7 cellular contexts compared by ENCODE assay signal in genomic region chr4:10093801-10094552, GRCh38. TPM values are rescaled to one million over a fixed set of nuclear protein-coding genes. Genes with fewer than 3 reads are reported as not detected.
DNase-seq lines count a peak whose midpoint lies in the region; FAIRE-seq and TF ChIP-seq lines count a peak whose summit lies in the region.

No MANE protein-coding gene starts in this region.

- H2AFZ ChIP-seq in keratinocyte (ENCODE audit: control insufficient read depth, low read length): no peak overlapping the region

- H3K27ac ChIP-seq in ascending aorta: peak overlapping the region; percentile 80 to 93
- H3K27ac ChIP-seq in keratinocyte (ENCODE audit: control insufficient read depth, insufficient read depth, low read length): peak overlapping the region; percentile 4
- H3K27ac ChIP-seq in temporal lobe (ENCODE audit: low read depth, low read length): peak overlapping the region; percentile 29

- H3K9me1 ChIP-seq in keratinocyte (ENCODE audit: control insufficient read depth, extremely low read depth, insufficient read depth, low read length): peaks cover 16% of the 10 kb centered on the region

- H3K27me3 ChIP-seq in ascending aorta (no peaks in the 10 kb centered on the region), keratinocyte (ENCODE audit: control insufficient read depth, extremely low read depth, insufficient read depth, low read length) (no peaks in the 10 kb centered on the region)

- TF ChIP-seq CTCF in ascending aorta (IDR thresholded peaks at IDR 0.05) (no peak), keratinocyte (optimal IDR thresholded peaks at IDR 0.05 in 1 of 3, IDR thresholded peaks at IDR 0.05 in 1 of 3, conservative IDR thresholded peaks at IDR 0.05 in 1 of 3; ENCODE audit: extremely low read depth in 1 of 3, insufficient read depth in 2 of 3, low read length in 3 of 3) (no peak)

- H3K9me3 ChIP-seq in ascending aorta (no peaks in the 10 kb centered on the region), keratinocyte (ENCODE audit: control insufficient read depth, low read depth, low read length) (no peaks in the 10 kb centered on the region)

- H3K36me3 ChIP-seq in ascending aorta (peaks cover 80 to 89% of the 10 kb centered on the region in 2 donors), keratinocyte (ENCODE audit: control insufficient read depth in 2 of 2, extremely low read depth in 1 of 2, insufficient read depth in 2 of 2, low read length in 2 of 2) (peaks cover 61 to 74% of the 10 kb centered on the region in 2 experiments)

- intact Hi-C loops in ascending aorta (cut with DNase I): loop anchor here (1.0 kb wide), 1 partner anchor 22 kb away; the partner anchor contains the start of gene WDR1

- H3K4me1 ChIP-seq in ascending aorta: peaks cover 62 to 75% of the 10 kb centered on the region in 2 donors
- peaks cover 73% of the 10 kb centered on the region for H3K4me1 ChIP-seq in keratinocyte (ENCODE audit: control insufficient read depth, extremely low read depth, insufficient read depth, low read length)

- in situ Hi-C loops in G401 (cut with HindIII; ENCODE audit: low sequenced_read_pairs): no loop called here

- no peak overlapping the region for H3K9ac ChIP-seq in keratinocyte (ENCODE audit: control insufficient read depth, extremely low read depth, insufficient read depth, low read length)

- H4K20me1 ChIP-seq in keratinocyte (ENCODE audit: control insufficient read depth, extremely low read depth, insufficient read depth, low read length): peaks cover 41% of the 10 kb centered on the region

- no peak for FAIRE-seq in keratinocyte (lab: Jason Lieb, UNC)

- no peak overlapping the region for H3K4me2 ChIP-seq in keratinocyte (ENCODE audit: control insufficient read depth, extremely low read depth, insufficient read depth, low read depth, low read length)

- peaks cover 75% of the 10 kb centered on the region for H3K79me2 ChIP-seq in keratinocyte (ENCODE audit: control insufficient read depth, insufficient read depth, low read length)

- dilution Hi-C loops in keratinocyte (cut with MboI; ENCODE audit: extremely low pct_ligation_motif_present, low sequenced_read_pairs): no loop called here

- no peak overlapping the region for H3K4me3 ChIP-seq in ascending aorta
- no peak overlapping the region for H3K4me3 ChIP-seq in keratinocyte (ENCODE audit: control insufficient read depth in 2 of 3, extremely low read depth in 1 of 3, insufficient read depth in 2 of 3, low read depth in 1 of 3, low read length in 3 of 3)

- DNase-seq in KG1 (lab: John Stamatoyannopoulos, UW): peak; percentile 77
- DNase-seq in ascending aorta (ENCODE audit: low spot score in 2 of 2): peak in 1 of 2 donors; percentile 90
- DNase-seq in keratinocyte (ENCODE audit: low read depth, low spot score): no peak
- DNase-seq in G401 (ENCODE audit: low spot score): no peak
- DNase-seq in RPMI8226: no peak
- DNase-seq in HUDEP-2 (lab: John Stamatoyannopoulos, UW; ENCODE audit: unreplicated experiment in 76 of 76): no peak

RNA-seq across cellular contexts. Expression of gene WDR1, which starts 22.6 kb away (rescaled TPM):
- total RNA-seq in ascending aorta: 216 TPM
- 388 to 423 TPM (median 388 TPM) in 3 replicates for polyA plus RNA-seq in keratinocyte
- polyA plus RNA-seq in keratinocyte (2011; ENCODE audit: low read depth): 337 TPM
- polyA plus RNA-seq in keratinocyte (2011; cell fraction: cytosol; rRNA removed): 391 and 468 TPM in 2 replicates
- 312 and 336 TPM in 2 replicates for polyA plus RNA-seq in keratinocyte (2011; cell fraction: nucleus; rRNA removed)
- polyA plus RNA-seq in keratinocyte (2012; ENCODE audit: low replicate concordance): 204 and 352 TPM in 2 replicates
- 342 to 533 TPM (median 448 TPM) in 3 replicates for polyA minus RNA-seq in keratinocyte
- polyA minus RNA-seq in keratinocyte (2011; cell fraction: cytosol; rRNA and poly(A)+ RNA removed): 411 TPM
- 185 and 236 TPM in 2 replicates for polyA minus RNA-seq in keratinocyte (2011; cell fraction: nucleus; rRNA and poly(A)+ RNA removed)
- total RNA-seq in temporal lobe: 59.7 TPM
- total RNA-seq in G401 (2014; rRNA removed; shearing (Covaris generic)): 300 and 383 TPM in 2 replicates

Comparison
In these comparisons a context has a peak if more than half of its experiments do, and no peak if none do; other contexts are left out.
1. H3K27ac ChIP-seq: peak in every context shown above with its lines; median percentile 86 in ascending aorta; 29 in temporal lobe; 4 in keratinocyte.